7 cellular contexts compared by ENCODE assay signal in the genomic region with DNA sequence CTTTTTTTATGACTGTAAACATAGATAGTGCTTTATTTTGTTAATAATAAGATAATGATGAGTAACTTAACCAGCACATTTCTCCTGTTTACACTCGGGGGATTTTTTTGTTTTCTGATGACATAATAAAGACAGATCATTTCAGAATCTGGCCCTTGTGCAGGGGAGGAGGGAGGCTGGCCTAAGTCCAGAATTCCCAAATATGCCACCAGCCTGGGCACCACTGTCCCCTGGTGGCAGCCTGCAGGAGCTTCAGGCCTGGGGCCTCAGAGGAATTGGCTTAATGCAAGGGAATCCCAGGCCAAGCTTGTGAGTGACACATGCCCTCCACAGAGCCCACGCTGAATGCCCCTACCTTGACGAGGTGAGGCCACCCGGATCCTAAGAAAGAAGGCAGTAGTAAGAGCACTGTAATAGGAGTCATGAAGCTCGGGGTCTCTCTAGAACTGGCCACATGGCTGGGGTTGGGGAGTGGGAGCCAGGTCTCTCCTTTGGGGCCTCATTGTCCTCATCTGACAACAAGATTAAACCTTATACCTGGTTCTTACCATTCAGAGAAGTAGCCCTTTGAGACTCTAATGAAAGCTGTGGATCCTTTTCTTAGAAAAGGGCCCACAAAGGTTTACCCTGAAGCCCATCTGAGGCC. TPM values are rescaled to one million over a fixed set of nuclear protein-coding genes. Genes with fewer than 3 reads are reported as not detected.
A peak's percentile ranks its signal among the peaks of the same experiment; 100 is the strongest.
DNase-seq lines count a peak whose midpoint lies in the region; ATAC-seq, FAIRE-seq and TF ChIP-seq lines count a peak whose summit lies in the region.

No MANE protein-coding gene starts in this region.

- no peak overlapping the region for H2BK120ac ChIP-seq in H1 (replicated peaks; ENCODE audit: low read depth, low read length)

- H3K4me1 ChIP-seq in MM.1S (ENCODE audit: low read length) (no peaks in the 10 kb centered on the region), H1 (replicated peaks in 1 of 4; ENCODE audit: control insufficient read depth in 3 of 4, insufficient read depth in 4 of 4, low read length in 3 of 4) (peaks cover 4 to 25% (median 8%) of the 10 kb centered on the region in 4 experiments), vagina (peaks cover 59% of the 10 kb centered on the region)

- H3K23me2 ChIP-seq in H1 (ENCODE audit: low read depth, low read length): no peaks in the 10 kb centered on the region

- H3F3A ChIP-seq in MM.1S (ENCODE audit: insufficient read depth, low read length): no peaks in the 10 kb centered on the region

- FAIRE-seq in H1 (lab: Jason Lieb, UNC): no peak

- H2BK12ac ChIP-seq in H1 (ENCODE audit: low read depth, low read length): no peak overlapping the region

- H2BK15ac ChIP-seq in H1 (ENCODE audit: low read length): no peak overlapping the region

- no peak overlapping the region for H2BK20ac ChIP-seq in H1 (ENCODE audit: low read length)

- intact Hi-C loops in vagina (cut with DNase I): loop anchor here (1.0 to 2.0 kb wide), 2 partner anchors 54 to 257 kb away; partner anchors contain the start of gene SOX13

- H3K9me2 ChIP-seq in MM.1S (replicated peaks; ENCODE audit: insufficient read depth, low read length): no peaks in the 10 kb centered on the region

- in situ Hi-C loops in G401 (cut with HindIII; ENCODE audit: low sequenced_read_pairs): loop anchor here (25.0 kb wide), 1 partner anchor 265 kb away; the partner anchor contains the start of gene SNRPE

- H3K23ac ChIP-seq in H1 (ENCODE audit: insufficient read length): no peak overlapping the region

- peaks cover 5% of the 10 kb centered on the region for H3K27me3 Mint-ChIP-seq in memory B cell

- H4K20me1 ChIP-seq in MM.1S (ENCODE audit: insufficient read depth, low read length): no peaks in the 10 kb centered on the region
- H4K20me1 ChIP-seq in H1 (replicated peaks in 1 of 2; ENCODE audit: control insufficient read depth in 1 of 2, insufficient read depth in 2 of 2, low read length in 2 of 2): peaks cover 5 to 15% of the 10 kb centered on the region in 2 experiments

- TF ChIP-seq RAD21 in H1 (IDR thresholded peaks at IDR 0.05 in 1 of 2, conservative IDR thresholded peaks at IDR 0.05 in 1 of 2; ENCODE audit: low read depth in 2 of 2, low read length in 2 of 2): peak; percentile 91 to 93

- CTCF ChIA-PET in H1 (lab: Charles Lee; ENCODE audit: partially characterized antibody): interaction anchor here (0.6 to 11.3 kb wide), 37 partner anchors 8 to 344 kb away, joined by 3 to 261 read pairs (median 5); partner anchors contain the start of genes ETNK2 and SOX13

- H3K27ac Mint-ChIP-seq in memory B cell: no peak overlapping the region

- no peak overlapping the region for H4K91ac ChIP-seq in H1 (replicated peaks; ENCODE audit: insufficient read length, low read length)

- H3K18ac ChIP-seq in H1 (ENCODE audit: extremely low read depth, low read length): no peak overlapping the region

- 75% methylated on average over 5 of the region's 5 CpGs; no CpG with 5 or more reads in 1 of the 2 experiments for WGBS in H1 (ENCODE audit: extremely low coverage in 1 of 2, insufficient coverage in 1 of 2, insufficient read length in 1 of 2, insufficient replicate concordance in 2 of 2, low coverage in 1 of 2, low lambda C conversion rate in 2 of 2, missing lambda C conversion rate in 1 of 2), 2 experiments

- no peak overlapping the region for H3K4ac ChIP-seq in H1 (replicated peaks; ENCODE audit: insufficient read length, low read depth, low read length)

- H2BK5ac ChIP-seq in H1 (ENCODE audit: low read depth, low read length): no peak overlapping the region

- H3K79me2 ChIP-seq in MM.1S (ENCODE audit: low read length) (no peaks in the 10 kb centered on the region), H1 (ENCODE audit: control insufficient read depth in 1 of 2, insufficient read depth in 2 of 2, low read length in 2 of 2) (0 out of 4 replicates have a peak, but pooled peaks cover 0 to 2% of the 10 kb centered on the region in 2 experiments)

- DNase-seq in G401 (ENCODE audit: low spot score) (peak; percentile 56), MM.1S (peak; percentile 28), RPMI7951 (ENCODE audit: low read depth) (peak; percentile 70), H1 (ENCODE audit: low read depth in 1 of 2, low spot score in 2 of 2) (peak in 1 of 2 experiments; percentile 76), memory B cell (ENCODE audit: low spot score in 2 of 2) (no peak), vagina (ENCODE audit: extremely low spot score in 2 of 2) (no peak)

- H3K36me3 Mint-ChIP-seq in memory B cell: no peaks in the 10 kb centered on the region

- H3K4me3 ChIP-seq in MM.1S (ENCODE audit: low read length): no peak overlapping the region
- no peak overlapping the region for H3K4me3 ChIP-seq in H1 (ENCODE audit: extremely low read depth in 1 of 4, insufficient read depth in 2 of 4, low read depth in 3 of 4, low read length in 4 of 4)
- no peak overlapping the region for H3K4me3 ChIP-seq in vagina

- no peak overlapping the region for H3K4me3 Mint-ChIP-seq in memory B cell

- H3K9me3 ChIP-seq in MM.1S (replicated peaks; ENCODE audit: insufficient read depth, low read length): no peaks in the 10 kb centered on the region
- H3K9me3 ChIP-seq in H1 (ENCODE audit: insufficient read depth in 2 of 2, low read depth in 1 of 2, low read length in 1 of 2): no peaks in the 10 kb centered on the region
- H3K9me3 ChIP-seq in vagina: no peaks in the 10 kb centered on the region

- H3K79me1 ChIP-seq in H1 (ENCODE audit: low read depth, low read length): peaks cover 2% of the 10 kb centered on the region; the same call in 1 of the 2 replicates

- no peak for TF ChIP-seq EP300 in H1 (IDR thresholded peaks at IDR 0.05; ENCODE audit: borderline replicate concordance in 1 of 2, low read depth in 2 of 2, low read length in 2 of 2)

- H3K36me3 ChIP-seq in MM.1S (replicated peaks; ENCODE audit: insufficient read depth, low read length) (no peaks in the 10 kb centered on the region), H1 (ENCODE audit: control insufficient read depth in 2 of 4, insufficient read depth in 4 of 4, low read length in 3 of 4) (peaks cover 8 to 36% (median 31%) of the 10 kb centered on the region in 4 experiments), vagina (peaks cover 0 to 33% of the 10 kb centered on the region in 2 donors)

- POLR2A ChIA-PET in H1 (lab: Charles Lee; ENCODE audit: partially characterized antibody): interaction anchor here (1.0 to 13.3 kb wide), 5 partner anchors 48 to 270 kb away, joined by 3 to 174 read pairs (median 8); partner anchors contain the start of gene SNRPE

- H3K27ac ChIP-seq in MM.1S (ENCODE audit: low read length): no peak overlapping the region
- H3K27ac ChIP-seq in H1 (ENCODE audit: low read depth, low read length): no peak overlapping the region
- H3K27ac ChIP-seq in vagina: peak overlapping the region; percentile 78

- H3K27me3 ChIP-seq in MM.1S (replicated peaks; ENCODE audit: insufficient read depth, low read length) (no peaks in the 10 kb centered on the region), H1 (replicated peaks in 1 of 4; ENCODE audit: control insufficient read depth in 3 of 4, extremely low read depth in 1 of 4, insufficient read depth in 3 of 4, low read length in 3 of 4) (no peaks in the 10 kb centered on the region; a peak in 1 of 7 replicates), vagina (no peaks in the 10 kb centered on the region)

- H2AFZ ChIP-seq in MM.1S (ENCODE audit: low read length) (0 out of 2 replicates have a peak overlapping the region, but pooled peaks have one; percentile 74), H1 (ENCODE audit: low read length) (no peak overlapping the region)

- H3K4me1 Mint-ChIP-seq in memory B cell: peaks cover 13% of the 10 kb centered on the region

- ATAC-seq in memory B cell (ENCODE audit: low read depth): peak; percentile 30
- ATAC-seq in HG02938 (IDR thresholded peaks at IDR 0.05; ENCODE audit: unreplicated experiment): no peak

- H4K5ac ChIP-seq in H1 (ENCODE audit: insufficient read length, low read depth, low read length): no peak overlapping the region

- H3K56ac ChIP-seq in H1 (replicated peaks; ENCODE audit: insufficient read length, low read depth, low read length): no peak overlapping the region

- TF ChIP-seq POLR2A in H1 (IDR thresholded peaks at IDR 0.05; ENCODE audit: control extremely low read depth in 1 of 2, low read depth in 2 of 2, low read length in 2 of 2): peak in 1 of 2 experiments; percentile 18; a peak in 1 of 3 replicates
- TF ChIP-seq POLR2A in vagina (IDR thresholded peaks at IDR 0.05): no peak

- H3K4me2 ChIP-seq in MM.1S (ENCODE audit: low read depth, low read length) (no peak overlapping the region), H1 (ENCODE audit: insufficient read depth in 1 of 2, low read depth in 2 of 2, low read length in 2 of 2) (no peak overlapping the region)

- H3K9me3 Mint-ChIP-seq in memory B cell: no peaks in the 10 kb centered on the region

- H4K8ac ChIP-seq in H1 (ENCODE audit: extremely low read depth, insufficient read depth, low read length): no peak overlapping the region

- H3K14ac ChIP-seq in H1 (ENCODE audit: insufficient read length): no peak overlapping the region

- H3K9ac ChIP-seq in MM.1S (ENCODE audit: low read length) (no peak overlapping the region), H1 (replicated peaks in 1 of 4; ENCODE audit: extremely low read depth in 1 of 4, low read depth in 3 of 4, low read length in 3 of 4) (no peak overlapping the region)

- no peak overlapping the region for H2AK5ac ChIP-seq in H1 (ENCODE audit: low read depth, low read length)

- TF ChIP-seq CTCF in MM.1S (IDR thresholded peaks at IDR 0.05; ENCODE audit: low read length): peak; percentile 86
- TF ChIP-seq CTCF in H1 (IDR thresholded peaks at IDR 0.05; ENCODE audit: control extremely low read depth in 1 of 3, insufficient read depth in 1 of 3, low read depth in 1 of 3, low read length in 3 of 3): peak in 2 of 3 experiments; percentile 90 to 91; a peak in 3 of 4 replicates
- peak; percentile 57 to 94 (median 84) for TF ChIP-seq CTCF in vagina (IDR thresholded peaks at IDR 0.05)

RNA-seq across cellular contexts. Expression of gene ETNK2, which starts 24.1 kb away (rescaled TPM):
- 11.9 and 15.8 TPM in 2 replicates for total RNA-seq in G401 (2014; rRNA removed; shearing (Covaris generic))
- total RNA-seq in RPMI7951 (2014; rRNA removed; shearing (Covaris generic)): 10.4 and 12.4 TPM in 2 replicates
- 20.1 and 23.1 TPM in 2 replicates for total RNA-seq in H1 (2021; fragmentation: NEBNext Ultra II Directional; extraction: Animal tissue kit (Norgen Biotek cat#: 25700))
- 24.5 and 26.7 TPM in 2 replicates for polyA plus RNA-seq in H1 (2011; rRNA removed)
- 22.8 TPM for polyA plus RNA-seq in H1 (2011; cell fraction: cytosol; rRNA removed)
- polyA plus RNA-seq in H1 (2011; cell fraction: nucleus; rRNA removed): 23.2 TPM
- polyA plus RNA-seq in H1 (2012, experiment 1 of 2): 14.3 to 19.9 TPM (median 18.7 TPM) in 4 replicates
- 23.9 TPM for polyA plus RNA-seq in H1 (2012, experiment 2 of 2)
- 11.3 TPM for polyA plus RNA-seq in H1 (2013, experiment 1 of 2)
- polyA plus RNA-seq in H1 (2013, experiment 2 of 2): 11.4 TPM
- 31.5 and 38.8 TPM in 2 replicates for polyA minus RNA-seq in H1 (2011; rRNA and poly(A)+ RNA removed)
- polyA minus RNA-seq in H1 (2011; cell fraction: cytosol; rRNA and poly(A)+ RNA removed): 11.0 TPM
- 10.8 TPM for polyA minus RNA-seq in H1 (2011; cell fraction: nucleus; rRNA and poly(A)+ RNA removed)
- 30.9 TPM for total RNA-seq in vagina

RNA-seq across cellular contexts. Expression of gene REN, which starts 38.4 kb away (rescaled TPM):
- not detected in 2 replicates for total RNA-seq in G401 (2014; rRNA removed; shearing (Covaris generic))
- 0.29 and 0.72 TPM in 2 replicates for total RNA-seq in RPMI7951 (2014; rRNA removed; shearing (Covaris generic))
- not detected in 2 replicates for total RNA-seq in H1 (2021; fragmentation: NEBNext Ultra II Directional; extraction: Animal tissue kit (Norgen Biotek cat#: 25700))
- 0.05 and 0.11 TPM in 2 replicates for polyA plus RNA-seq in H1 (2011; rRNA removed)
- polyA plus RNA-seq in H1 (2011; cell fraction: cytosol; rRNA removed): not detected
- not detected for polyA plus RNA-seq in H1 (2011; cell fraction: nucleus; rRNA removed)
- 0.12 TPM in 1 of 4 replicates, not detected in the others for polyA plus RNA-seq in H1 (2012, experiment 1 of 2)
- not detected for polyA plus RNA-seq in H1 (2012, experiment 2 of 2)
- 0.06 TPM for polyA plus RNA-seq in H1 (2013, experiment 1 of 2)
- polyA plus RNA-seq in H1 (2013, experiment 2 of 2): 0.04 TPM
- polyA minus RNA-seq in H1 (2011; rRNA and poly(A)+ RNA removed): 0.38 TPM in 1 of 2 replicates, not detected in the other
- polyA minus RNA-seq in H1 (2011; cell fraction: cytosol; rRNA and poly(A)+ RNA removed): not detected
- not detected for polyA minus RNA-seq in H1 (2011; cell fraction: nucleus; rRNA and poly(A)+ RNA removed)
- not detected for total RNA-seq in vagina

RNA-seq across cellular contexts. Expression of gene SOX13, which starts 54.8 kb away (rescaled TPM):
- 0.06 TPM in 1 of 2 replicates, not detected in the other for total RNA-seq in G401 (2014; rRNA removed; shearing (Covaris generic))
- total RNA-seq in RPMI7951 (2014; rRNA removed; shearing (Covaris generic)): 4.4 and 7.2 TPM in 2 replicates
- 173 and 180 TPM in 2 replicates for total RNA-seq in H1 (2021; fragmentation: NEBNext Ultra II Directional; extraction: Animal tissue kit (Norgen Biotek cat#: 25700))
- 113 and 169 TPM in 2 replicates for polyA plus RNA-seq in H1 (2011; rRNA removed)
- 96.2 TPM for polyA plus RNA-seq in H1 (2011; cell fraction: cytosol; rRNA removed)
- polyA plus RNA-seq in H1 (2011; cell fraction: nucleus; rRNA removed): 219 TPM
- polyA plus RNA-seq in H1 (2012, experiment 1 of 2): 59.8 to 90.9 TPM (median 83.4 TPM) in 4 replicates
- polyA plus RNA-seq in H1 (2012, experiment 2 of 2): 63.6 TPM
- 44.3 TPM for polyA plus RNA-seq in H1 (2013, experiment 1 of 2)
- 44.2 TPM for polyA plus RNA-seq in H1 (2013, experiment 2 of 2)
- 81.6 and 128 TPM in 2 replicates for polyA minus RNA-seq in H1 (2011; rRNA and poly(A)+ RNA removed)
- 90.1 TPM for polyA minus RNA-seq in H1 (2011; cell fraction: cytosol; rRNA and poly(A)+ RNA removed)
- 162 TPM for polyA minus RNA-seq in H1 (2011; cell fraction: nucleus; rRNA and poly(A)+ RNA removed)
- 41.0 TPM for total RNA-seq in vagina

Comparison
In these comparisons a context has a peak if more than half of its experiments do, and no peak if none do; other contexts are left out.
1. DNase-seq: peak in G401 (single experiment), MM.1S (single experiment) and RPMI7951 (single experiment); none in memory B cell (0 of 2) and vagina (0 of 2).
2. Peak in every context shown above with its lines, with median percentiles within 50 percentile points of each other: CTCF ChIP-seq.